Comparison of ENCODE assay signal across 20 cellular contexts in genomic region chr1:22207605-22208264, GRCh38.
DNase-seq lines count a peak whose midpoint lies in the region; ATAC-seq and TF ChIP-seq lines count a peak whose summit lies in the region.
"Had no signal": no experiment of that assay in that cellular context is flagged by ENCODE, and none has a peak within 500 bp of the region (broad histone marks: within the 10 kb centered on the region; RNA-seq: fewer than 3 reads in every experiment).

No MANE protein-coding gene starts in this region.

- peak; percentile 32 for DNase-seq in COR-L47 (lab: John Stamatoyannopoulos, UW)
- DNase-seq in NCI-H1694 (lab: John Stamatoyannopoulos, UW) = peak; percentile 65
- DNase-seq in SJCRH30 = peak; percentile 92
- peak; percentile 66 for DNase-seq in neural progenitor cell (ENCODE audit: low spot score)
- DNase-seq in stomach = no peak
- DNase-seq in T-helper 1 cell = no peak
- DNase-seq in effector CD4-positive, alpha-beta T cell = no peak
- DNase-seq: activated B cell treated with CpG ODN at 0.5 μM for 24 hours; activated CD8-positive, alpha-beta memory T cell treated with anti-CD3 and anti-CD28 coated beads, Interleukin-2, amount 10 ng/mL, durations not matched to agents 7 days and 5 days; activated gamma-delta T cell; dermis blood vessel endothelial cell; esophagus squamous epithelium; MM.1S; naive B cell; T-cell; testis had no signal

- peaks cover 67% of the 10 kb centered on the region for H3K4me1 Mint-ChIP-seq in neural progenitor cell
- H3K4me1 Mint-ChIP-seq: activated B cell treated with CpG ODN at 0.5 μM for 24 hours; activated CD8-positive, alpha-beta memory T cell treated with anti-CD3 and anti-CD28 coated beads, Interleukin-2, amount 10 ng/mL, durations not matched to agents 7 days and 5 days; naive B cell; T-cell had no signal

- peaks cover 23% of the 10 kb centered on the region for H3F3A ChIP-seq in neural progenitor cell (ENCODE audit: low read depth)

- no peak overlapping the region for H3K27ac Mint-ChIP-seq in neural progenitor cell
- H3K27ac Mint-ChIP-seq: activated B cell treated with CpG ODN at 0.5 μM for 24 hours; activated CD8-positive, alpha-beta memory T cell treated with anti-CD3 and anti-CD28 coated beads, Interleukin-2, amount 10 ng/mL, durations not matched to agents 7 days and 5 days; naive B cell; T-cell had no signal

- no peak for TF ChIP-seq CTCF in neural progenitor cell (IDR thresholded peaks at IDR 0.05)
- no peak for TF ChIP-seq CTCF in stomach (IDR thresholded peaks at IDR 0.05)

- H4K20me1 ChIP-seq in neural progenitor cell (ENCODE audit: low read depth) = peaks cover 92% of the 10 kb centered on the region

- no peak overlapping the region for H3K4me2 ChIP-seq in neural progenitor cell

- H3K36me3 Mint-ChIP-seq in neural progenitor cell = no peaks in the 10 kb centered on the region
- H3K36me3 Mint-ChIP-seq: activated CD8-positive, alpha-beta memory T cell treated with anti-CD3 and anti-CD28 coated beads, Interleukin-2, amount 10 ng/mL, durations not matched to agents 7 days and 5 days; naive B cell; T-cell had no signal

- no peak overlapping the region for H2AFZ ChIP-seq in neural progenitor cell (replicated peaks)

- H3K4me3 ChIP-seq in SJCRH30 (no peak overlapping the region), neural progenitor cell (no peak overlapping the region), stomach (no peak overlapping the region)
- H3K4me3 ChIP-seq: esophagus squamous epithelium, testis had no signal

- no peak for ATAC-seq in HG03571 (IDR thresholded peaks at IDR 0.05; ENCODE audit: unreplicated experiment)
- ATAC-seq: activated CD8-positive, alpha-beta memory T cell treated with anti-CD3 and anti-CD28 coated beads, Interleukin-2, amount 10 ng/mL, durations not matched to agents 7 days and 5 days; HepG2; left colon; T-cell had no signal

- WGBS in stomach, 5 donors = 34 to 41% (median 37%) methylated on average over 17 to 21 of the region's 21 CpGs

- peaks cover 54% of the 10 kb centered on the region for H3K4me1 ChIP-seq in SJCRH30
- H3K4me1 ChIP-seq in neural progenitor cell = peaks cover 24% of the 10 kb centered on the region
- H3K4me1 ChIP-seq in stomach = peaks cover 13 to 18% (median 16%) of the 10 kb centered on the region in 4 donors
- H3K4me1 ChIP-seq: Caco-2 had no signal

- H3K9me3 Mint-ChIP-seq in neural progenitor cell = peaks cover 2% of the 10 kb centered on the region
- H3K9me3 Mint-ChIP-seq: activated B cell treated with CpG ODN at 0.5 μM for 24 hours, T-cell had no signal

- no peak for TF ChIP-seq EP300 in stomach (IDR thresholded peaks at IDR 0.05)

- intact Hi-C loops in stomach (cut with DNase I; ENCODE audit: low total_unique reads) = no loop called here

- H3K4me3 Mint-ChIP-seq in neural progenitor cell = peak overlapping the region; percentile 44
- H3K4me3 Mint-ChIP-seq: activated B cell treated with CpG ODN at 0.5 μM for 24 hours; activated CD8-positive, alpha-beta memory T cell treated with anti-CD3 and anti-CD28 coated beads, Interleukin-2, amount 10 ng/mL, durations not matched to agents 7 days and 5 days; naive B cell; T-cell had no signal

- H3K79me2 ChIP-seq in neural progenitor cell (ENCODE audit: low read depth) = no peaks in the 10 kb centered on the region

- peaks cover 36% of the 10 kb centered on the region for H3K27me3 Mint-ChIP-seq in neural progenitor cell (ENCODE audit: insufficient read depth, low read depth)

- H3K36me3 ChIP-seq in SJCRH30 = no peaks in the 10 kb centered on the region
- no peaks in the 10 kb centered on the region for H3K36me3 ChIP-seq in neural progenitor cell
- no peaks in the 10 kb centered on the region for H3K36me3 ChIP-seq in stomach
- H3K36me3 ChIP-seq: esophagus squamous epithelium had no signal

- peak overlapping the region; percentile 60 for H3K27ac ChIP-seq in SJCRH30
- no peak overlapping the region for H3K27ac ChIP-seq in neural progenitor cell
- peak overlapping the region in 1 of 5 donors; percentile 3 for H3K27ac ChIP-seq in stomach
- H3K27ac ChIP-seq: esophagus squamous epithelium, testis had no signal

- H3K9me3 ChIP-seq in SJCRH30 (replicated peaks) (no peaks in the 10 kb centered on the region), neural progenitor cell (ENCODE audit: low read depth) (no peaks in the 10 kb centered on the region), stomach (no peaks in the 10 kb centered on the region)
- H3K9me3 ChIP-seq: Caco-2, esophagus squamous epithelium, testis had no signal

- TF ChIP-seq POLR2A in stomach (IDR thresholded peaks at IDR 0.05) = no peak

- H3K27me3 ChIP-seq in SJCRH30 = no peaks in the 10 kb centered on the region
- H3K27me3 ChIP-seq in neural progenitor cell = peaks cover 99% of the 10 kb centered on the region
- H3K27me3 ChIP-seq in stomach = peaks cover 0 to 65% (median 33%) of the 10 kb centered on the region in 3 donors
- H3K27me3 ChIP-seq: testis had no signal

- no peak overlapping the region for H3K9ac ChIP-seq in neural progenitor cell

Comparison
In these comparisons a context has a peak if more than half of its experiments do, and no peak if none do; other contexts are left out.
1. DNase-seq: peak in COR-L47 (single experiment), NCI-H1694 (single experiment), SJCRH30 (2 of 2) and neural progenitor cell (single experiment); none in stomach (single experiment), T-helper 1 cell (0 of 5) and effector CD4-positive, alpha-beta T cell (single experiment).